28 cellular contexts compared by ENCODE assay signal in genomic region chr3:99931059-99931458, GRCh38.
DNase-seq lines count a peak whose midpoint lies in the region; ATAC-seq, FAIRE-seq and TF ChIP-seq lines count a peak whose summit lies in the region.
"Had no signal": no experiment of that assay in that cellular context is flagged by ENCODE, and none has a peak within 500 bp of the region (broad histone marks: within the 10 kb centered on the region; RNA-seq: fewer than 3 reads in every experiment).

No MANE protein-coding gene starts in this region.

- CTCF ChIA-PET in K562 (lab: Yijun Ruan, JAX; ENCODE audit: low intra/inter-chr PET ratio), result no interaction called here

- DNase-seq in NCI-H2029 treated with DMSO at 0.1 percent for 48 hours (lab: John Stamatoyannopoulos, UW), result peak; percentile 8
- no peak for DNase-seq in NCI-H2029 (lab: John Stamatoyannopoulos, UW)
- no peak for DNase-seq in K562 (ENCODE audit: extremely low read depth in 1 of 4, low spot score in 3 of 4)
- no peak for DNase-seq in transverse colon
- DNase-seq in NK-92 (lab: John Stamatoyannopoulos, UW; ENCODE audit: unreplicated experiment), result no peak
- no peak for DNase-seq in NCI-H1694 treated with DMSO at 0.1 percent for 48 hours (lab: John Stamatoyannopoulos, UW)
- DNase-seq: activated CD4-positive, alpha-beta T cell treated with anti-CD3 and anti-CD28 coated beads for 36 hours; activated T-cell treated with anti-CD3 and anti-CD28 coated beads, Interleukin-2, amount 50 U/mL, for 24 hours; AML-193; CD8-positive, alpha-beta memory T cell; DMS79; GF-D8; KBM-7; kidney glomerular epithelial cell; mesenchymal stem cell; MG63; naive B cell; NCI-H524; occipital lobe; stimulated activated CD4-positive, alpha-beta T cell treated with anti-CD3 and anti-CD28 coated beads, Interleukin-12 subunit alpha, Interleukin-12 subunit beta, amount 100 ng/mL, for 4 hours; stimulated activated CD4-positive, alpha-beta T cell treated with anti-CD3 and anti-CD28 coated beads, Interleukin-4, amount 100 ng/mL, for 24 hours; stimulated activated naive B cell treated with anti-CD40 and anti-IgM and Interleukin-4, amounts not matched to agents 10 μg/mL and 1 μg/mL and 100 μg/mL, for 72 hours; T-helper 17 cell had no signal

- TF ChIP-seq EP300 in K562 (IDR thresholded peaks at IDR 0.05; ENCODE audit: low read length), result no peak
- TF ChIP-seq EP300 in transverse colon (IDR thresholded peaks at IDR 0.05; ENCODE audit: low read depth), result no peak

- no peaks in the 10 kb centered on the region for H3K4me1 ChIP-seq in K562 (replicated peaks in 1 of 2; ENCODE audit: control insufficient read depth in 2 of 2, insufficient read depth in 2 of 2, low read length in 2 of 2)
- H3K4me1 ChIP-seq in muscle layer of duodenum (ENCODE audit: control insufficient read depth in 1 of 2, insufficient read depth in 2 of 2, low read length in 2 of 2), result peaks cover 15 to 38% of the 10 kb centered on the region in 2 donors
- peaks cover 4 to 34% (median 11%) of the 10 kb centered on the region in 4 donors for H3K4me1 ChIP-seq in transverse colon

- TF ChIP-seq RAD21 in K562 (CRISPR knock-in tag; conservative IDR thresholded peaks at IDR 0.05 in 1 of 2, IDR thresholded peaks at IDR 0.05 in 1 of 2), result no peak

- H3K27me3 ChIP-seq in K562 (ENCODE audit: control insufficient read depth in 2 of 2, insufficient read depth in 2 of 2, low read length in 2 of 2), result no peaks in the 10 kb centered on the region
- no peaks in the 10 kb centered on the region for H3K27me3 ChIP-seq in muscle layer of duodenum (ENCODE audit: low read depth, low read length)
- no peaks in the 10 kb centered on the region for H3K27me3 ChIP-seq in transverse colon
- H3K27me3 ChIP-seq: breast epithelium, MG63 had no signal

- no peak overlapping the region for H3K27ac ChIP-seq in K562 (ENCODE audit: extremely low read depth, low read depth, low read length)
- H3K27ac ChIP-seq in muscle layer of duodenum (ENCODE audit: low read length), result peak overlapping the region; percentile 45
- peak overlapping the region; percentile 68 to 74 (median 71) for H3K27ac ChIP-seq in transverse colon

- H3K4me2 ChIP-seq in K562 (ENCODE audit: insufficient read depth, low read length), result no peak overlapping the region

- no peak overlapping the region for H3K9ac ChIP-seq in K562 (ENCODE audit: insufficient read depth in 1 of 2, low read depth in 2 of 2, low read length in 2 of 2)

- intact Hi-C loops in K562 (cut with micrococcal nuclease) (no loop called here), transverse colon (cut with DNase I; ENCODE audit: low total_unique reads) (no loop called here)

- 67% methylated on average over 1 of the region's 1 CpG for WGBS in K562 (ENCODE audit: insufficient coverage, low coverage, missing lambda C conversion rate)
- 58 to 81% methylated on average over 1 of the region's 1 CpG for WGBS in transverse colon (ENCODE audit: low coverage in 1 of 2), 2 donors

- no peak for FAIRE-seq in K562 (lab: Jason Lieb, UNC)
- FAIRE-seq: colon, H1 had no signal

- H3K36me3 ChIP-seq in K562 (ENCODE audit: control insufficient read depth, insufficient read depth, low read length), result 0 out of 3 replicates have a peak, but pooled peaks cover 2% of the 10 kb centered on the region
- H3K36me3 ChIP-seq in muscle layer of duodenum (ENCODE audit: control insufficient read depth in 1 of 2, insufficient read depth in 2 of 2, low read length in 2 of 2), result no peaks in the 10 kb centered on the region
- H3K36me3 ChIP-seq in transverse colon, result no peaks in the 10 kb centered on the region
- H3K36me3 ChIP-seq: breast epithelium, MG63 had no signal

- no TSS peak for BruUV-seq in K562 (replicated peaks; lab: Mats Ljungman, UMichigan)

- no peaks in the 10 kb centered on the region for H4K20me1 ChIP-seq in K562 (replicated peaks; ENCODE audit: control insufficient read depth, insufficient read depth, low read length)

- TF ChIP-seq POLR2A in K562 (conservative IDR thresholded peaks at IDR 0.05) (no peak), transverse colon (IDR thresholded peaks at IDR 0.05) (no peak)

- ATAC-seq in K562, result no peak
- no peak for ATAC-seq in HG03354 (IDR thresholded peaks at IDR 0.05; ENCODE audit: poor library complexity, severe bottlenecking, unreplicated experiment)
- ATAC-seq: activated CD4-positive, alpha-beta T cell treated with anti-CD3 and anti-CD28 coated beads for 36 hours; stimulated activated naive B cell treated with anti-CD40 and anti-IgM and Interleukin-4, amounts not matched to agents 10 μg/mL and 1 μg/mL and 100 μg/mL, for 72 hours; T-helper 17 cell had no signal

- H3K79me2 ChIP-seq in K562 (ENCODE audit: control insufficient read depth, insufficient read depth, low read length), result no peaks in the 10 kb centered on the region

- no peaks in the 10 kb centered on the region for H3K9me1 ChIP-seq in K562 (ENCODE audit: control insufficient read depth, insufficient read depth, low read length)

- H2AFZ ChIP-seq in K562 (ENCODE audit: low read depth, low read length), result no peak overlapping the region

- in situ Hi-C loops in K562 (cut with MboI) (no loop called here), transverse colon (cut with MboI; ENCODE audit: low pct_ligation_motif_present in 1 of 4, low pct_unique_long_range_greater_than_20kb in 1 of 4, low sequenced_read_pairs in 3 of 4) (no loop called here)

- no peak for TF ChIP-seq CTCF in K562 (IDR thresholded peaks at IDR 0.05 in 2 of 3, conservative IDR thresholded peaks at IDR 0.05 in 1 of 3; ENCODE audit: insufficient read depth in 2 of 3, low read depth in 1 of 3, low read length in 3 of 3)
- TF ChIP-seq CTCF in transverse colon (IDR thresholded peaks at IDR 0.05), result no peak

- H3K9me3 ChIP-seq in K562 (replicated peaks; ENCODE audit: control insufficient read depth, insufficient read depth, low read depth, low read length) (no peaks in the 10 kb centered on the region), muscle layer of duodenum (ENCODE audit: control insufficient read depth in 1 of 2, low read length in 2 of 2) (no peaks in the 10 kb centered on the region), transverse colon (no peaks in the 10 kb centered on the region)
- H3K9me3 ChIP-seq: breast epithelium, MG63 had no signal

- POLR2A ChIA-PET in K562 (lab: Yijun Ruan, JAX), result no interaction called here

- H3K4me3 ChIP-seq in K562 (no peak overlapping the region), muscle layer of duodenum (ENCODE audit: low read depth in 1 of 2, low read length in 2 of 2) (no peak overlapping the region), transverse colon (no peak overlapping the region)
- H3K4me3 ChIP-seq: breast epithelium, MG63 had no signal

TF ChIP-seq in K562, 482 proteins besides CTCF, POLR2A, EP300 and RAD21 (continues in another document):
- TF ChIP-seq SPI1 (IDR thresholded peaks at IDR 0.05; ENCODE audit: borderline replicate concordance, low read depth, low read length), result peak; percentile 52; the same call in 1 of the 2 replicates
- peak; percentile 65 to 77; a peak in 3 of 4 replicates for TF ChIP-seq KDM1A (IDR thresholded peaks at IDR 0.05)
- no peak for TF ChIP-seq ETV1 (tag; conservative IDR thresholded peaks at IDR 0.05; ENCODE audit: low read depth)
- peak; percentile 24; the same call in 1 of the 2 replicates for TF ChIP-seq MTA2 (IDR thresholded peaks at IDR 0.05; ENCODE audit: low read depth)
- TF ChIP-seq GTF2A2 (tag; IDR thresholded peaks at IDR 0.05), result no peak
- no peak for TF ChIP-seq ZEB2 (IDR thresholded peaks at IDR 0.05)
- TF ChIP-seq ATF3 (IDR thresholded peaks at IDR 0.05), result no peak
- no peak for TF ChIP-seq ATF3 (CRISPR knock-in tag; conservative IDR thresholded peaks at IDR 0.05)
- TF ChIP-seq ZFP1 (CRISPR knock-in tag; IDR thresholded peaks at IDR 0.05), result no peak
- no peak for TF ChIP-seq NR0B1 (IDR thresholded peaks at IDR 0.05; ENCODE audit: partially characterized antibody)
- TF ChIP-seq IRF9 (tag; IDR thresholded peaks at IDR 0.05), result no peak
- TF ChIP-seq CREBBP (IDR thresholded peaks at IDR 0.05; ENCODE audit: low read depth, low read length), result no peak
